In the genomic region with DNA sequence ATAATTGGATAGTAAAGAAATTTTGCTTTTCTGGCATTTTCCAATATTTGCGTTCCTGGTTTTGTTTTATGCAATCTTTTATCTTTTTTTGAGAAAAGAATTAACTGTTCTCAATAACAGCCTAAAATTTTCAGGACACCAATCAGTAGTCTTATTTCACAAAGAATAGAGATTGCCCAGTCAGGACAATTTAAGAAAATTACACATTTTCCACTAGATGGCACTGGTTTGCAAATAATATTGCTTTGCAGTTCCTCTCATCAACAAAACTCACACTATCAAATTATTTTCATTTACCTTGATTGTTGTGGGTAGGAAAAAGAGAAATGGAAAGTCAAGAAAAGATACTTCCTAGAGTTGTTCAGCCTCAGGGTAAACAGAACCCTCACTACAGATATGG, we compare ENCODE assay signal across 8 cellular contexts. TPM values are rescaled to one million over a fixed set of nuclear protein-coding genes. Genes with fewer than 3 reads are reported as not detected.
DNase-seq lines count a peak whose midpoint lies in the region; ATAC-seq, FAIRE-seq and TF ChIP-seq lines count a peak whose summit lies in the region.

No MANE protein-coding gene starts in this region.

- H3K4me1 Mint-ChIP-seq in progenitor cell of endocrine pancreas (ENCODE audit: low read depth) = peaks cover 9% of the 10 kb centered on the region

- no peak overlapping the region for H3K4me3 ChIP-seq in esophagus squamous epithelium
- no peak overlapping the region for H3K4me3 ChIP-seq in lower leg skin (ENCODE audit: low read depth, poor library complexity, severe bottlenecking)

- no peak overlapping the region for H3K27ac Mint-ChIP-seq in progenitor cell of endocrine pancreas

- H3K9me3 ChIP-seq in esophagus squamous epithelium = no peaks in the 10 kb centered on the region

- peaks cover 0 to 25% (median 13%) of the 10 kb centered on the region in 3 donors for H3K4me1 ChIP-seq in esophagus squamous epithelium

- H3K27me3 ChIP-seq in esophagus squamous epithelium = peaks cover 0 to 8% (median 0%) of the 10 kb centered on the region in 4 donors

- no peak overlapping the region for H3K27ac ChIP-seq in esophagus squamous epithelium

- TF ChIP-seq POLR2A in esophagus squamous epithelium (IDR thresholded peaks at IDR 0.05) (no peak), lower leg skin (IDR thresholded peaks at IDR 0.05) (no peak)

- no peak overlapping the region for H3K4me3 Mint-ChIP-seq in progenitor cell of endocrine pancreas (ENCODE audit: low read depth)

- FAIRE-seq in RCC 7860 (lab: Jason Lieb, UNC) = peak; percentile 77

- no peaks in the 10 kb centered on the region for H3K36me3 Mint-ChIP-seq in progenitor cell of endocrine pancreas (ENCODE audit: insufficient read depth)

- H3K36me3 ChIP-seq in esophagus squamous epithelium = no peaks in the 10 kb centered on the region

- DNase-seq in EH (ENCODE audit: low read depth) (peak; percentile 51), Kasumi-1 (lab: John Stamatoyannopoulos, UW) (peak; percentile 82 to 90), RCC 7860 (ENCODE audit: low spot score) (peak; percentile 39), esophagus squamous epithelium (lab: John Stamatoyannopoulos, UW) (no peak), progenitor cell of endocrine pancreas (ENCODE audit: low spot score, unreplicated experiment) (no peak), lower leg skin (ENCODE audit: low spot score in 2 of 2) (no peak)
- no peak for DNase-seq in stimulated activated CD4-positive, alpha-beta T cell treated with anti-CD3 and anti-CD28 coated beads, Interleukin-4, amount 100 ng/mL, for 4 hours

- intact Hi-C loops in esophagus squamous epithelium (cut with DNase I) = loop anchor here (10.0 kb wide), 1 partner anchor 305 kb away; no protein-coding TSS in a partner anchor
- intact Hi-C loops in lower leg skin (cut with DNase I; ENCODE audit: low total_unique reads) = loop anchor here (10.0 kb wide), 2 partner anchors 165 to 315 kb away; no protein-coding TSS in a partner anchor

- H3K27me3 Mint-ChIP-seq in progenitor cell of endocrine pancreas = no peaks in the 10 kb centered on the region

- H3K9me3 Mint-ChIP-seq in progenitor cell of endocrine pancreas (ENCODE audit: low read depth) = no peaks in the 10 kb centered on the region

- TF ChIP-seq CTCF in esophagus squamous epithelium (IDR thresholded peaks at IDR 0.05) (peak in 4 of 6 experiments; percentile 41 to 60 (median 48)), progenitor cell of endocrine pancreas (IDR thresholded peaks at IDR 0.05; ENCODE audit: unreplicated experiment) (peak; percentile 67), lower leg skin (IDR thresholded peaks at IDR 0.05) (no peak)

- WGBS in esophagus squamous epithelium, 2 donors = 5 to 14% methylated on average over 1 of the region's 1 CpG
- 12 to 23% methylated on average over 1 of the region's 1 CpG for WGBS in lower leg skin, 2 donors

- ATAC-seq in HG02588 (IDR thresholded peaks at IDR 0.05; ENCODE audit: unreplicated experiment) = no peak

RNA-seq across cellular contexts. Expression of a gene that starts 2.4 kb away (rescaled TPM):
- total RNA-seq in esophagus squamous epithelium (10 to 100 TPM in 1 of 4 donors, 1 to 10 TPM in 3; 1.6 to 13.2 (median 8.4) TPM), progenitor cell of endocrine pancreas (18.8 and 19.7 TPM in 2 replicates), lower leg skin (1 to 10 TPM; 4.8 to 9.0 (median 8.4) TPM)

RNA-seq across cellular contexts. Expression of a gene that starts 37.2 kb away (rescaled TPM):
- under 1 TPM in 1 of 4 donors, not detected in 3; 0.12 TPM for total RNA-seq in esophagus squamous epithelium
- total RNA-seq in progenitor cell of endocrine pancreas = 54.8 and 60.5 TPM in 2 replicates
- total RNA-seq in lower leg skin = 1 to 10 TPM in 1 of 4 donors, under 1 TPM in 3; 0.11 to 1.2 (median 0.26) TPM

Comparison
In these comparisons a context has a peak if more than half of its experiments do, and no peak if none do; other contexts are left out.
1. DNase-seq: peak in EH (single experiment), Kasumi-1 (2 of 2) and RCC 7860 (single experiment); none in esophagus squamous epithelium (single experiment), progenitor cell of endocrine pancreas (single experiment), stimulated activated CD4-positive, alpha-beta T cell treated with anti-CD3 and anti-CD28 coated beads, Interleukin-4, amount 100 ng/mL, for 4 hours (0 of 2) and lower leg skin (0 of 2).
2. CTCF ChIP-seq: peak in esophagus squamous epithelium (4 of 6) and progenitor cell of endocrine pancreas (single experiment); none in lower leg skin (0 of 3).
3. RNA of a gene that starts 37.2 kb away (total RNA-seq): 54.8 to 60.5 TPM in progenitor cell of endocrine pancreas; 0.11 to 1.2 TPM in lower leg skin and 0.12 TPM in esophagus squamous epithelium; every median in the first group is over 10 times any median in the second.